In genomic region chr2:159984034-159984433, GRCh38 we compare ENCODE assay signal across 30 cellular contexts.
"Had no signal": no experiment of that assay in that cellular context is flagged by ENCODE, and none has a peak within 500 bp of the region (broad histone marks: within the 10 kb centered on the region; RNA-seq: fewer than 3 reads in every experiment).

No MANE protein-coding gene starts in this region.

- H3K36me3 Mint-ChIP-seq: activated naive CD8-positive, alpha-beta T cell had no signal

- H3K9me3 Mint-ChIP-seq: activated B cell treated with CpG ODN at 0.5 μM for 24 hours; activated CD8-positive, alpha-beta T cell treated with anti-CD3 and anti-CD28 coated beads for 36 hours; activated T-cell treated with anti-CD3 and anti-CD28 coated beads, Interleukin-2, amount 50 U/mL, for 4 hours; activated T-helper 17 cell treated with anti-CD3 and anti-CD28 coated beads, Interleukin-2, amount 50 U/mL, for 72 hours; T-helper 2 cell treated with Interferon-gamma antibody and Interleukin-4, amounts not matched to agents 5 μg/mL and 100 μg/mL, for 36 hours had no signal

- DNase-seq: activated B cell treated with CpG ODN at 0.5 μM for 24 hours; activated CD4-positive, alpha-beta T cell treated with anti-CD3 and anti-CD28 coated beads for 48 hours; activated CD4-positive, alpha-beta T cell treated with anti-CD3 and anti-CD28 coated beads, Interleukin-2, amount 50 U/mL, for 48 hours; activated CD8-positive, alpha-beta memory T cell treated with anti-CD3 and anti-CD28 coated beads for 24 hours; activated CD8-positive, alpha-beta T cell treated with anti-CD3 and anti-CD28 coated beads for 36 hours; activated effector memory CD4-positive, alpha-beta T cell treated with Interleukin-2 at 50 U/mL for 16 hours; activated gamma-delta T cell treated with Interleukin-2 at 50 U/mL for 16 hours; activated naive CD4-positive, alpha-beta T cell treated with anti-CD3 and anti-CD28 coated beads, Interleukin-2, amount 50 U/mL, for 16 hours; activated naive CD4-positive, alpha-beta T cell treated with Interleukin-2 at 50 U/mL for 16 hours; activated T-cell treated with anti-CD3 and anti-CD28 coated beads, Interleukin-2, amount 50 U/mL, for 4 hours; amniotic stem cell; anterior cingulate cortex; body of pancreas; central memory CD4-positive, alpha-beta T cell; cerebellar nuclear complex; colonic mucosa; effector CD8-positive, alpha-beta T cell; foreskin fibroblast; glutamatergic neuron; heart left ventricle; T-helper 1 cell; T-helper 17 cell; T1000; WERI-Rb-1 had no signal

- H3K27ac ChIP-seq: body of pancreas, cardiac muscle cell, colonic mucosa, WERI-Rb-1 had no signal

- H3K4me1 Mint-ChIP-seq: activated B cell treated with CpG ODN at 0.5 μM for 24 hours; activated T-helper 17 cell treated with anti-CD3 and anti-CD28 coated beads, Interleukin-2, amount 50 U/mL, for 72 hours; T-helper 17 cell had no signal

- H3K36me3 ChIP-seq: cardiac muscle cell, colonic mucosa, WERI-Rb-1 had no signal

- H3K4me1 ChIP-seq: body of pancreas, colonic mucosa had no signal

- ATAC-seq: activated CD4-positive, CD25-positive, alpha-beta regulatory T cell treated with anti-CD3 and anti-CD28 coated beads, Interleukin-2, amount 50 U/mL, for 24 hours; activated CD8-positive, alpha-beta T cell treated with anti-CD3 and anti-CD28 coated beads for 36 hours; activated T-cell treated with anti-CD3 and anti-CD28 coated beads, Interleukin-2, amount 50 U/mL, for 4 hours; activated T-helper 17 cell treated with anti-CD3 and anti-CD28 coated beads, Interleukin-2, amount 50 U/mL, for 72 hours; body of pancreas; heart left ventricle; T-helper 17 cell had no signal

- FAIRE-seq: frontal cortex had no signal

- H3K4me3 ChIP-seq: body of pancreas, cardiac muscle cell, colonic mucosa, heart left ventricle had no signal

- H3K27ac Mint-ChIP-seq: activated B cell treated with CpG ODN at 0.5 μM for 24 hours; activated CD8-positive, alpha-beta T cell treated with anti-CD3 and anti-CD28 coated beads for 36 hours; activated naive CD8-positive, alpha-beta T cell; activated T-helper 17 cell treated with anti-CD3 and anti-CD28 coated beads, Interleukin-2, amount 50 U/mL, for 72 hours; T-helper 17 cell; T-helper 2 cell treated with Interferon-gamma antibody and Interleukin-4, amounts not matched to agents 5 μg/mL and 100 μg/mL, for 36 hours had no signal

- H3K27me3 ChIP-seq: body of pancreas, cardiac muscle cell, colonic mucosa, heart left ventricle had no signal

- H3K4me3 Mint-ChIP-seq: activated B cell treated with CpG ODN at 0.5 μM for 24 hours; activated CD8-positive, alpha-beta T cell treated with anti-CD3 and anti-CD28 coated beads for 36 hours; activated naive CD8-positive, alpha-beta T cell; activated T-cell treated with anti-CD3 and anti-CD28 coated beads, Interleukin-2, amount 50 U/mL, for 4 hours; activated T-helper 17 cell treated with anti-CD3 and anti-CD28 coated beads, Interleukin-2, amount 50 U/mL, for 72 hours; T-helper 17 cell; T-helper 2 cell treated with Interferon-gamma antibody and Interleukin-4, amounts not matched to agents 5 μg/mL and 100 μg/mL, for 36 hours had no signal

- H3K9me3 ChIP-seq: body of pancreas, colonic mucosa had no signal
